20 cellular contexts compared by ENCODE assay signal in genomic region chr9:115614931-115615401, GRCh38.
DNase-seq lines count a peak whose midpoint lies in the region; ATAC-seq and TF ChIP-seq lines count a peak whose summit lies in the region.
"Had no signal": no experiment of that assay in that cellular context is flagged by ENCODE, and none has a peak within 500 bp of the region (broad histone marks: within the 10 kb centered on the region; RNA-seq: fewer than 3 reads in every experiment).

No MANE protein-coding gene starts in this region.

- H4K20me1 ChIP-seq in MM.1S (ENCODE audit: insufficient read depth, low read length): no peaks in the 10 kb centered on the region

- H3K4me2 ChIP-seq in MM.1S (ENCODE audit: low read depth, low read length): no peak overlapping the region

- no peak for TF ChIP-seq CTCF in A673 (conservative IDR thresholded peaks at IDR 0.05; ENCODE audit: low read depth, low read length)
- no peak for TF ChIP-seq CTCF in foreskin keratinocyte (conservative IDR thresholded peaks at IDR 0.05)
- no peak for TF ChIP-seq CTCF in MM.1S (IDR thresholded peaks at IDR 0.05; ENCODE audit: low read length)

- H2AFZ ChIP-seq in MM.1S (ENCODE audit: low read length): no peak overlapping the region

- H3K36me3 ChIP-seq in A673 (ENCODE audit: insufficient read depth, low read length, poor library complexity, severe bottlenecking): peaks cover 14% of the 10 kb centered on the region
- H3K36me3 ChIP-seq in adipocyte (ENCODE audit: control insufficient read depth, insufficient read depth, low read length, severe bottlenecking): no peaks in the 10 kb centered on the region
- H3K36me3 ChIP-seq in MM.1S (replicated peaks; ENCODE audit: insufficient read depth, low read length): no peaks in the 10 kb centered on the region
- H3K36me3 ChIP-seq: cardiac muscle cell, upper lobe of left lung had no signal

- peak; percentile 30 for ATAC-seq in foreskin keratinocyte
- ATAC-seq: activated CD8-positive, alpha-beta T cell treated with anti-CD3 and anti-CD28 coated beads, Interleukin-2, amount 10 ng/mL, durations not matched to agents 7 days and 5 days; left colon; stimulated activated memory B cell treated with anti-CD40 and anti-IgM and Interleukin-4, amounts not matched to agents 10 μg/mL and 1 μg/mL and 100 μg/mL, for 72 hours; WTC11 had no signal

- H3K9me2 ChIP-seq in MM.1S (replicated peaks; ENCODE audit: insufficient read depth, low read length): no peaks in the 10 kb centered on the region

- H3F3A ChIP-seq in MM.1S (ENCODE audit: insufficient read depth, low read length): no peaks in the 10 kb centered on the region

- no TSS peak for BruUV-seq in A673 (replicated peaks; lab: Mats Ljungman, UMichigan)

- H3K9ac ChIP-seq in adipocyte (ENCODE audit: low read length) (peak overlapping the region; percentile 78), MM.1S (ENCODE audit: low read length) (no peak overlapping the region)

- H3K9me3 ChIP-seq in A673 (ENCODE audit: low read depth, low read length, poor library complexity, severe bottlenecking) (no peaks in the 10 kb centered on the region), adipocyte (ENCODE audit: control insufficient read depth, low read length) (no peaks in the 10 kb centered on the region), MM.1S (replicated peaks; ENCODE audit: insufficient read depth, low read length) (no peaks in the 10 kb centered on the region)
- H3K9me3 ChIP-seq: upper lobe of left lung had no signal

- intact Hi-C loops in A673 (cut with micrococcal nuclease; ENCODE audit: unreplicated experiment): loop anchor here (1.0 to 5.0 kb wide), 3 partner anchors 19 to 537 kb away; partner anchors contain the start of gene PAPPA

- POLR2A ChIA-PET in A673 (lab: Charles Lee; ENCODE audit: low non-redundant PET): no interaction called here

- H3K27ac ChIP-seq in A673 (ENCODE audit: low read depth, low read length, poor library complexity, severe bottlenecking): peak overlapping the region; percentile 98
- peak overlapping the region; percentile 90 for H3K27ac ChIP-seq in foreskin keratinocyte
- no peak overlapping the region for H3K27ac ChIP-seq in MM.1S (ENCODE audit: low read length)
- H3K27ac ChIP-seq: cardiac muscle cell, upper lobe of left lung had no signal

- H3K4me3 ChIP-seq in A673 (ENCODE audit: low read depth, low read length, poor library complexity, severe bottlenecking) (no peak overlapping the region), adipocyte (ENCODE audit: low read length) (peak overlapping the region; percentile 43), MM.1S (ENCODE audit: low read length) (no peak overlapping the region)
- H3K4me3 ChIP-seq: cardiac muscle cell, upper lobe of left lung had no signal

- H3K79me2 ChIP-seq in MM.1S (ENCODE audit: low read length): no peaks in the 10 kb centered on the region

- H3K27me3 ChIP-seq in A673 (replicated peaks; ENCODE audit: insufficient read depth, low read depth, low read length, poor library complexity): no peaks in the 10 kb centered on the region
- H3K27me3 ChIP-seq in adipocyte (replicated peaks; ENCODE audit: control insufficient read depth, insufficient read depth, low read length): no peaks in the 10 kb centered on the region
- H3K27me3 ChIP-seq in foreskin keratinocyte: no peaks in the 10 kb centered on the region
- H3K27me3 ChIP-seq in MM.1S (replicated peaks; ENCODE audit: insufficient read depth, low read length): no peaks in the 10 kb centered on the region
- H3K27me3 ChIP-seq: cardiac muscle cell, upper lobe of left lung had no signal

- CTCF ChIA-PET in A673 (lab: Charles Lee): no interaction called here

- no peak for DNase-seq in A673 (ENCODE audit: low spot score)
- peak; percentile 72 for DNase-seq in M059J (ENCODE audit: low read depth)
- peak; percentile 35 for DNase-seq in adipocyte (ENCODE audit: low read depth)
- peak; percentile 59 to 66 for DNase-seq in foreskin keratinocyte
- DNase-seq in SIG-M5 (lab: John Stamatoyannopoulos, UW): no peak
- no peak for DNase-seq in MM.1S
- no peak for DNase-seq in activated CD4-positive, CD25-positive, alpha-beta regulatory T cell (lab: John Stamatoyannopoulos, UW)
- DNase-seq in NCI-H345 (lab: John Stamatoyannopoulos, UW): no peak
- DNase-seq: activated CD8-positive, alpha-beta T cell treated with anti-CD3 and anti-CD28 coated beads, Interleukin-2, amount 10 ng/mL, durations not matched to agents 7 days and 5 days; CD4-positive, alpha-beta T cell; DMS53; GOT3; left colon; midbrain; NCI-H187; NCI-H226; upper lobe of left lung had no signal

- peaks cover 62% of the 10 kb centered on the region for H3K4me1 ChIP-seq in A673 (ENCODE audit: insufficient read depth, low read length, poor library complexity, severe bottlenecking)
- peaks cover 34% of the 10 kb centered on the region for H3K4me1 ChIP-seq in adipocyte (ENCODE audit: control insufficient read depth, insufficient read depth, low read length)
- H3K4me1 ChIP-seq in foreskin keratinocyte: peaks cover 27% of the 10 kb centered on the region
- no peaks in the 10 kb centered on the region for H3K4me1 ChIP-seq in MM.1S (ENCODE audit: low read length)
- H3K4me1 ChIP-seq: upper lobe of left lung had no signal

Comparison
In these comparisons a context has a peak if more than half of its experiments do, and no peak if none do; other contexts are left out.
1. DNase-seq: peak in M059J (single experiment), adipocyte (single experiment) and foreskin keratinocyte (2 of 2); none in A673 (single experiment), SIG-M5 (single experiment), MM.1S (single experiment), activated CD4-positive, CD25-positive, alpha-beta regulatory T cell (0 of 4) and NCI-H345 (single experiment).